ENCODE assay signal across 28 cellular contexts in genomic region chr2:201828235-201828634, GRCh38. TPM values are rescaled to one million over a fixed set of nuclear protein-coding genes. Genes with fewer than 3 reads are reported as not detected.
"Had no signal": no experiment of that assay in that cellular context is flagged by ENCODE, and none has a peak within 500 bp of the region (broad histone marks: within the 10 kb centered on the region; RNA-seq: fewer than 3 reads in every experiment).

No MANE protein-coding gene starts in this region.

- H3K79me2 ChIP-seq: parathyroid adenoma had no signal

- H3K36me3 ChIP-seq: neural progenitor cell, ovary, right lobe of liver, sigmoid colon, stomach, thoracic aorta, thyroid gland, tibial nerve, upper lobe of left lung, vagina had no signal

- H3K27ac Mint-ChIP-seq: natural killer cell; nephron; neural progenitor cell; progenitor cell of endocrine pancreas; stimulated activated effector memory CD8-positive, alpha-beta T cell treated with anti-CD3 and anti-CD28 coated beads, Interleukin-12 subunit alpha, Interleukin-12 subunit beta, amount 100 ng/mL, for 72 hours; stimulated activated naive B cell treated with anti-CD40 and anti-IgM and Interleukin-4, amounts not matched to agents 10 μg/mL and 1 μg/mL and 100 μg/mL, for 72 hours; stimulated activated naive CD8-positive, alpha-beta T cell treated with anti-CD3 and anti-CD28 coated beads, Interleukin-15, Interleukin-2, amounts not matched to agents 100 ng/mL and 50 ng/mL, for 24 hours had no signal

- H3K4me1 ChIP-seq: neural progenitor cell, parathyroid adenoma, psoas muscle, right lobe of liver, sigmoid colon, stomach, thyroid gland, tibial nerve, upper lobe of left lung, vagina had no signal

- H3K4me3 ChIP-seq: neural progenitor cell, ovary, psoas muscle, right lobe of liver, sigmoid colon, stomach, thoracic aorta, thyroid gland, tibial nerve, upper lobe of left lung, vagina had no signal

- H3K4me1 Mint-ChIP-seq: natural killer cell; neural progenitor cell; stimulated activated effector memory CD8-positive, alpha-beta T cell treated with anti-CD3 and anti-CD28 coated beads, Interleukin-12 subunit alpha, Interleukin-12 subunit beta, amount 100 ng/mL, for 72 hours; stimulated activated naive B cell treated with anti-CD40 and anti-IgM and Interleukin-4, amounts not matched to agents 10 μg/mL and 1 μg/mL and 100 μg/mL, for 72 hours had no signal

- H3K4me2 ChIP-seq: neural progenitor cell had no signal

- H3K27ac ChIP-seq: neural progenitor cell, ovary, parathyroid adenoma, psoas muscle, right lobe of liver, sigmoid colon, stomach, thoracic aorta, thyroid gland, tibial nerve, upper lobe of left lung, vagina had no signal

- H3K9ac ChIP-seq: neural progenitor cell, parathyroid adenoma had no signal

- ATAC-seq: natural killer cell; psoas muscle; right cardiac atrium; right lobe of liver; stimulated activated effector memory CD8-positive, alpha-beta T cell treated with anti-CD3 and anti-CD28 coated beads, Interleukin-12 subunit alpha, Interleukin-12 subunit beta, amount 100 ng/mL, for 72 hours; stimulated activated naive B cell treated with anti-CD40 and anti-IgM and Interleukin-4, amounts not matched to agents 10 μg/mL and 1 μg/mL and 100 μg/mL, for 72 hours had no signal

- DNase-seq: natural killer cell; occipital lobe; ovary; posterior cingulate gyrus; psoas muscle; right cardiac atrium; right lobe of liver; sigmoid colon; small intestine; stimulated activated CD4-positive, alpha-beta T cell treated with anti-CD3 and anti-CD28 coated beads, Interleukin-15, amount 100 ng/mL, for 24 hours; stimulated activated CD4-positive, alpha-beta T cell treated with anti-CD3 and anti-CD28 coated beads, Interleukin-2, amount 100 ng/mL, for 24 hours; stimulated activated CD4-positive, alpha-beta T cell treated with anti-CD3 and anti-CD28 coated beads, Interleukin-2, amount 100 ng/mL, for 48 hours; stimulated activated CD4-positive, alpha-beta T cell treated with anti-CD3 and anti-CD28 coated beads, Interleukin-4, amount 100 ng/mL, for 24 hours; stimulated activated naive B cell treated with anti-CD40 and anti-IgM and Interleukin-4, amounts not matched to agents 10 μg/mL and 1 μg/mL and 100 μg/mL, for 72 hours; stimulated activated naive CD4-positive, alpha-beta T cell treated with Interleukin-2 at 50 U/mL for 16 hours; stomach; thyroid gland; upper lobe of left lung had no signal

- FAIRE-seq: small intestine, urothelium cell line had no signal

- H3K9me3 ChIP-seq: ovary, psoas muscle, right lobe of liver, sigmoid colon, stomach, thoracic aorta, thyroid gland, tibial nerve, upper lobe of left lung, vagina had no signal

- H3K36me3 Mint-ChIP-seq: natural killer cell; neural progenitor cell; stimulated activated effector memory CD8-positive, alpha-beta T cell treated with anti-CD3 and anti-CD28 coated beads, Interleukin-12 subunit alpha, Interleukin-12 subunit beta, amount 100 ng/mL, for 72 hours; stimulated activated naive B cell treated with anti-CD40 and anti-IgM and Interleukin-4, amounts not matched to agents 10 μg/mL and 1 μg/mL and 100 μg/mL, for 72 hours had no signal

- H3K9me3 Mint-ChIP-seq: natural killer cell; nephron; neural progenitor cell; stimulated activated effector memory CD8-positive, alpha-beta T cell treated with anti-CD3 and anti-CD28 coated beads, Interleukin-12 subunit alpha, Interleukin-12 subunit beta, amount 100 ng/mL, for 72 hours; stimulated activated naive CD8-positive, alpha-beta T cell treated with anti-CD3 and anti-CD28 coated beads, Interleukin-15, Interleukin-2, amounts not matched to agents 100 ng/mL and 50 ng/mL, for 24 hours had no signal

- H3K4me3 Mint-ChIP-seq: natural killer cell; nephron; neural progenitor cell; stimulated activated effector memory CD8-positive, alpha-beta T cell treated with anti-CD3 and anti-CD28 coated beads, Interleukin-12 subunit alpha, Interleukin-12 subunit beta, amount 100 ng/mL, for 72 hours; stimulated activated naive B cell treated with anti-CD40 and anti-IgM and Interleukin-4, amounts not matched to agents 10 μg/mL and 1 μg/mL and 100 μg/mL, for 72 hours; stimulated activated naive CD8-positive, alpha-beta T cell treated with anti-CD3 and anti-CD28 coated beads, Interleukin-15, Interleukin-2, amounts not matched to agents 100 ng/mL and 50 ng/mL, for 24 hours had no signal

- H2AFZ ChIP-seq: neural progenitor cell, parathyroid adenoma had no signal

- H3K27me3 ChIP-seq: neural progenitor cell, ovary, right lobe of liver, sigmoid colon, thyroid gland, tibial nerve, upper lobe of left lung, vagina had no signal

RNA-seq across cellular contexts. Expression of gene CDK15, which starts 21.9 kb away (rescaled TPM):
- total RNA-seq: occipital lobe, right lobe of liver, vagina had no signal
